In the genomic region with DNA sequence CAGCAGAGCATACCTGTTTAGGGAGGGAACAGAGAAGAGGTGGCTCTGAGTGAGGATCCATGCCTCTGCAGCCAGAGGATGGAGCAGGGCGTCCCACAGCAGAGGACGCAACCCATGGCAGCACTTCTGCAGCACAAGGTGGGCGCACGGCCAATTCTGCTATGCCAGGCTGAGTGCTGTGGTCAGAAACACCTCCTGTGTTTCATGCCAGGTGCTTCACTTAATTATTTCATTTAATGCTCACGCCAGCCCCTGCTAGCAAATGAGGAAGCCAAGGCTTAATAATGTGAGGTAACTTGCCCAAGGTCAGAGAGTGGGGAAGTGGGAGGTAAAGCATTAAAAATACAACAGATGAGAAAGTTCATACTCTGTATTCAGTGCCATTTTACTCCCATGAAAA, we compare ENCODE assay signal across 15 cellular contexts.
DNase-seq lines count a peak whose midpoint lies in the region; ATAC-seq and TF ChIP-seq lines count a peak whose summit lies in the region.
"Had no signal": no experiment of that assay in that cellular context is flagged by ENCODE, and none has a peak within 500 bp of the region (broad histone marks: within the 10 kb centered on the region; RNA-seq: fewer than 3 reads in every experiment).

No MANE protein-coding gene starts in this region.

- H3K4me1 Mint-ChIP-seq in nephron: peaks cover 46% of the 10 kb centered on the region

- H3K27me3 Mint-ChIP-seq in nephron (ENCODE audit: low read depth): peaks cover 4% of the 10 kb centered on the region

- peaks cover 70% of the 10 kb centered on the region for H3K36me3 Mint-ChIP-seq in nephron (ENCODE audit: low read depth)
- peaks cover 19 to 23% of the 10 kb centered on the region in 2 donors for H3K36me3 Mint-ChIP-seq in activated naive CD4-positive, alpha-beta T cell treated with anti-CD3 and anti-CD28 coated beads, Interleukin-2, amount 50 U/mL, for 72 hours

- no peaks in the 10 kb centered on the region for H3K9me3 Mint-ChIP-seq in nephron
- no peaks in the 10 kb centered on the region for H3K9me3 Mint-ChIP-seq in activated naive CD4-positive, alpha-beta T cell treated with anti-CD3 and anti-CD28 coated beads, Interleukin-2, amount 50 U/mL, for 72 hours

- H4K20me1 ChIP-seq in BLaER1: peaks cover 28% of the 10 kb centered on the region

- DNase-seq in NCI-H2081 (lab: John Stamatoyannopoulos, UW) (peak; percentile 52 to 86), cerebellar cortex (ENCODE audit: low spot score) (peak; percentile 52), amniotic stem cell (lab: John Stamatoyannopoulos, UW) (no peak), GM19240 (ENCODE audit: insufficient read length, low spot score) (no peak)
- no peak for DNase-seq in activated naive CD4-positive, alpha-beta T cell treated with anti-CD3 and anti-CD28 coated beads, Interleukin-2, amount 50 U/mL, for 72 hours (ENCODE audit: low spot score in 2 of 2)
- DNase-seq: activated gamma-delta T cell treated with Interleukin-2 at 50 U/mL for 16 hours; kidney glomerular epithelial cell; MV-4-11; NCI-H748 treated with DMSO at 0.1 percent for 48 hours; SIG-M5; stimulated activated CD4-positive, alpha-beta T cell treated with anti-CD3 and anti-CD28 coated beads, Interleukin-12 subunit alpha, Interleukin-12 subunit beta, amount 100 ng/mL, for 4 hours had no signal

- H3K4me1 ChIP-seq in BLaER1: peaks cover 68% of the 10 kb centered on the region

- peak overlapping the region; percentile 35 for H3K4me3 ChIP-seq in BLaER1
- H3K4me3 ChIP-seq: breast epithelium had no signal

- H3K27me3 ChIP-seq in BLaER1: no peaks in the 10 kb centered on the region
- H3K27me3 ChIP-seq: breast epithelium had no signal

- peak overlapping the region; percentile 34; the same call in 1 of the 2 replicates for H3K9ac ChIP-seq in BLaER1

- TF ChIP-seq CTCF in nephron (IDR thresholded peaks at IDR 0.05; ENCODE audit: unreplicated experiment in 3 of 3): no peak

- H3K9me3 ChIP-seq in BLaER1: no peaks in the 10 kb centered on the region
- H3K9me3 ChIP-seq: breast epithelium had no signal

- peak overlapping the region; percentile 72 to 80 (median 76) for H3K27ac Mint-ChIP-seq in nephron
- H3K27ac Mint-ChIP-seq in activated naive CD4-positive, alpha-beta T cell treated with anti-CD3 and anti-CD28 coated beads, Interleukin-2, amount 50 U/mL, for 72 hours: peak overlapping the region in 1 of 2 donors; percentile 78

- peak overlapping the region; percentile 93 for H3K4me2 ChIP-seq in BLaER1

- ATAC-seq in GM18511 (IDR thresholded peaks at IDR 0.05; ENCODE audit: unreplicated experiment): no peak
- ATAC-seq in activated naive CD4-positive, alpha-beta T cell treated with anti-CD3 and anti-CD28 coated beads, Interleukin-2, amount 50 U/mL, for 72 hours: no peak

- 0 out of 2 replicates have a peak overlapping the region, but pooled peaks have one; percentile 36 for H3K27ac ChIP-seq in BLaER1

- peak overlapping the region in 1 of 3 experiments; percentile 12 for H3K4me3 Mint-ChIP-seq in nephron

- H3K36me3 ChIP-seq in BLaER1: peaks cover 34% of the 10 kb centered on the region
- H3K36me3 ChIP-seq: breast epithelium had no signal

Comparison
In these comparisons a context has a peak if more than half of its experiments do, and no peak if none do; other contexts are left out.
1. DNase-seq: peak in NCI-H2081 (2 of 2) and cerebellar cortex (single experiment); none in amniotic stem cell (single experiment), activated naive CD4-positive, alpha-beta T cell treated with anti-CD3 and anti-CD28 coated beads, Interleukin-2, amount 50 U/mL, for 72 hours (0 of 2) and GM19240 (single experiment).